Comparison of ENCODE assay signal across 15 cellular contexts in genomic region chr19:2027361-2027760, GRCh38. TPM values are rescaled to one million over a fixed set of nuclear protein-coding genes. Genes with fewer than 3 reads are reported as not detected.
DNase-seq lines count a peak whose midpoint lies in the region; ATAC-seq and TF ChIP-seq lines count a peak whose summit lies in the region.
"Had no signal": no experiment of that assay in that cellular context is flagged by ENCODE, and none has a peak within 500 bp of the region (broad histone marks: within the 10 kb centered on the region; RNA-seq: fewer than 3 reads in every experiment).

No MANE protein-coding gene starts in this region.

- H3K9me3 ChIP-seq in vagina: no peaks in the 10 kb centered on the region

- H3K9me3 Mint-ChIP-seq in natural killer cell treated with Interleukin-12 subunit alpha and Interleukin-12 subunit beta and Interleukin-15 and Interleukin-18, amount 100 ng/mL, for 72 hours: no peaks in the 10 kb centered on the region
- H3K9me3 Mint-ChIP-seq in natural killer cell: no peaks in the 10 kb centered on the region

- H3K27ac Mint-ChIP-seq in natural killer cell treated with Interleukin-12 subunit alpha and Interleukin-12 subunit beta and Interleukin-15 and Interleukin-18, amount 100 ng/mL, for 72 hours: peak overlapping the region in 1 of 2 donors; percentile 82
- no peak overlapping the region for H3K27ac Mint-ChIP-seq in natural killer cell

- ATAC-seq in natural killer cell treated with Interleukin-12 subunit alpha and Interleukin-12 subunit beta and Interleukin-15 and Interleukin-18, amount 100 ng/mL, for 72 hours: peak; percentile 36 to 76
- ATAC-seq in natural killer cell (no peak), GM21786 (IDR thresholded peaks at IDR 0.05; ENCODE audit: unreplicated experiment) (no peak)

- no peaks in the 10 kb centered on the region for H3K27me3 ChIP-seq in vagina

- TF ChIP-seq CTCF in natural killer cell (IDR thresholded peaks at IDR 0.05) (no peak), fibroblast of villous mesenchyme (IDR thresholded peaks at IDR 0.05; ENCODE audit: insufficient read depth, low read depth, low read length) (no peak), vagina (IDR thresholded peaks at IDR 0.05) (no peak)

- peak overlapping the region; percentile 34 for H3K4me3 Mint-ChIP-seq in natural killer cell treated with Interleukin-12 subunit alpha and Interleukin-12 subunit beta and Interleukin-15 and Interleukin-18, amount 100 ng/mL, for 72 hours
- no peak overlapping the region for H3K4me3 Mint-ChIP-seq in natural killer cell

- H3K36me3 Mint-ChIP-seq in natural killer cell treated with Interleukin-12 subunit alpha and Interleukin-12 subunit beta and Interleukin-15 and Interleukin-18, amount 100 ng/mL, for 72 hours: no peaks in the 10 kb centered on the region
- no peaks in the 10 kb centered on the region for H3K36me3 Mint-ChIP-seq in natural killer cell

- TF ChIP-seq POLR2A in vagina (IDR thresholded peaks at IDR 0.05): no peak

- intact Hi-C loops in natural killer cell (cut with micrococcal nuclease) (no loop called here), vagina (cut with DNase I) (no loop called here)

- no peak overlapping the region for H3K4me3 ChIP-seq in fibroblast of villous mesenchyme (ENCODE audit: low read depth, low read length)
- H3K4me3 ChIP-seq in vagina: no peak overlapping the region

- no peaks in the 10 kb centered on the region for H3K36me3 ChIP-seq in vagina

- H3K4me1 Mint-ChIP-seq in natural killer cell treated with Interleukin-12 subunit alpha and Interleukin-12 subunit beta and Interleukin-15 and Interleukin-18, amount 100 ng/mL, for 72 hours (ENCODE audit: low read depth in 2 of 2): peaks cover 8 to 13% of the 10 kb centered on the region in 2 donors
- peaks cover 4 to 5% of the 10 kb centered on the region in 2 donors for H3K4me1 Mint-ChIP-seq in natural killer cell

- peak overlapping the region; percentile 70 for H3K27ac ChIP-seq in vagina

- H3K4me1 ChIP-seq in vagina: peaks cover 44% of the 10 kb centered on the region

- no peak for DNase-seq in natural killer cell treated with Interleukin-12 subunit alpha and Interleukin-12 subunit beta and Interleukin-15 and Interleukin-18, amount 100 ng/mL, for 72 hours (ENCODE audit: low spot score)
- DNase-seq in natural killer cell: no peak
- peak; percentile 73 for DNase-seq in amniotic epithelial cell (ENCODE audit: low read depth)
- peak; percentile 66 for DNase-seq in fibroblast of villous mesenchyme (ENCODE audit: low read depth)
- DNase-seq in vagina (ENCODE audit: extremely low spot score in 2 of 2): no peak
- no peak for DNase-seq in hepatic stellate cell (ENCODE audit: low spot score)
- no peak for DNase-seq in islet precursor cell
- DNase-seq: ACHN; DMS53; H7; NCI-H1436 treated with DMSO at 0.1 percent for 48 hours; NCI-H526; posterior cingulate gyrus; stimulated activated CD4-positive, alpha-beta T cell treated with anti-CD3 and anti-CD28 coated beads, Interleukin-1b, Interleukin-23, amount 100 ng/mL, for 48 hours had no signal

- no peaks in the 10 kb centered on the region for H3K27me3 Mint-ChIP-seq in natural killer cell treated with Interleukin-12 subunit alpha and Interleukin-12 subunit beta and Interleukin-15 and Interleukin-18, amount 100 ng/mL, for 72 hours
- H3K27me3 Mint-ChIP-seq in natural killer cell (ENCODE audit: low read depth in 2 of 2): no peaks in the 10 kb centered on the region

RNA-seq across cellular contexts. Expression of gene BTBD2, which starts 11.8 kb away (rescaled TPM):
- total RNA-seq in natural killer cell treated with Interleukin-12 subunit alpha and Interleukin-12 subunit beta and Interleukin-15 and Interleukin-18, amount 100 ng/mL, for 72 hours: 10 to 100 TPM; 19.9 to 23.0 TPM
- total RNA-seq in natural killer cell (10 to 100 TPM; 47.6 to 57.0 (median 53.4) TPM), fibroblast of villous mesenchyme (46.6 and 51.5 TPM in 2 replicates), vagina (81.5 TPM)

RNA-seq across cellular contexts. Expression of gene MKNK2, which starts 23.7 kb away (rescaled TPM):
- total RNA-seq in natural killer cell treated with Interleukin-12 subunit alpha and Interleukin-12 subunit beta and Interleukin-15 and Interleukin-18, amount 100 ng/mL, for 72 hours: 100 to 1,000 TPM; 303 to 308 TPM
- 100 to 1,000 TPM; 259 to 389 (median 322) TPM for total RNA-seq in natural killer cell
- 59.2 and 80.9 TPM in 2 replicates for total RNA-seq in fibroblast of villous mesenchyme
- total RNA-seq in vagina: 185 TPM

Comparison
In these comparisons a context has a peak if more than half of its experiments do, and no peak if none do; other contexts are left out.
1. ATAC-seq: peak in natural killer cell treated with Interleukin-12 subunit alpha and Interleukin-12 subunit beta and Interleukin-15 and Interleukin-18, amount 100 ng/mL, for 72 hours (2 of 2); none in natural killer cell (0 of 3) and GM21786 (single experiment).
2. DNase-seq: peak in amniotic epithelial cell (single experiment) and fibroblast of villous mesenchyme (single experiment); none in natural killer cell treated with Interleukin-12 subunit alpha and Interleukin-12 subunit beta and Interleukin-15 and Interleukin-18, amount 100 ng/mL, for 72 hours (single experiment), natural killer cell (single experiment), vagina (0 of 2), hepatic stellate cell (single experiment) and islet precursor cell (single experiment).